Comparison of ENCODE assay signal across 8 cellular contexts in genomic region chr1:23558872-23559135, GRCh38. TPM values are rescaled to one million over a fixed set of nuclear protein-coding genes. Genes with fewer than 3 reads are reported as not detected.
DNase-seq lines count a peak whose midpoint lies in the region; ATAC-seq, FAIRE-seq and TF ChIP-seq lines count a peak whose summit lies in the region.

No MANE protein-coding gene starts in this region.

- H4K8ac ChIP-seq in mesendoderm (ENCODE audit: low read depth, low read length), result no peak overlapping the region

- H3K27me3 ChIP-seq in GM12878 (replicated peaks in 1 of 2; ENCODE audit: control insufficient read depth in 2 of 2, insufficient read depth in 2 of 2, low read length in 1 of 2) (no peaks in the 10 kb centered on the region), mesendoderm (ENCODE audit: insufficient read depth, low read length, poor library complexity) (no peaks in the 10 kb centered on the region), aorta (ENCODE audit: control insufficient read depth in 1 of 2, insufficient read depth in 2 of 2, low read length in 1 of 2) (no peaks in the 10 kb centered on the region)

- intact Hi-C loops in GM12878 (cut with micrococcal nuclease; ENCODE audit: unreplicated experiment) (loop anchor here (1.0 to 5.0 kb wide), 3 partner anchors 15 to 42 kb away; no protein-coding TSS in a partner anchor), aorta (cut with DNase I) (loop anchor here in 1 of 2 donors (2.0 kb wide), 1 partner anchor 18 kb away; no protein-coding TSS in a partner anchor)

- peak overlapping the region; percentile 97 for H3K56ac ChIP-seq in mesendoderm (ENCODE audit: low read length)

- peak overlapping the region; percentile 13 for H3K18ac ChIP-seq in mesendoderm (ENCODE audit: low read length)

- H3K9ac ChIP-seq in GM12878 (ENCODE audit: control insufficient read depth, insufficient read depth, low read length), result peak overlapping the region; percentile 89
- H3K9ac ChIP-seq in mesendoderm (ENCODE audit: low read length), result peak overlapping the region; percentile 99

- H3K9me3 ChIP-seq in GM12878 (replicated peaks; ENCODE audit: control insufficient read depth, insufficient read depth, low read length) (no peaks in the 10 kb centered on the region), aorta (ENCODE audit: control insufficient read depth, low read length) (no peaks in the 10 kb centered on the region)

- no TSS peak for BruUV-seq in GM12878 (replicated peaks; lab: Mats Ljungman, UMichigan)

- RAD21 ChIA-PET in GM12878 (lab: Charles Lee; ENCODE audit: unreplicated experiment), result interaction anchor here (1.0 to 21.6 kb wide), 10 partner anchors 10 to 78 kb away, joined by 3 to 561 read pairs (median 9); no protein-coding TSS in a partner anchor

- no peak for FAIRE-seq in GM12878 (lab: Jason Lieb, UNC)

- ATAC-seq in GM12878 (no peak), aorta (ENCODE audit: low FRiP score) (no peak), GM21423 (IDR thresholded peaks at IDR 0.05; ENCODE audit: unreplicated experiment) (no peak)

- no peaks in the 10 kb centered on the region for H3K36me3 ChIP-seq in GM12878 (ENCODE audit: control insufficient read depth in 2 of 2, insufficient read depth in 2 of 2, low read length in 1 of 2)
- peaks cover 3% of the 10 kb centered on the region for H3K36me3 ChIP-seq in mesendoderm (ENCODE audit: control insufficient read depth, insufficient read depth, low read length)
- H3K36me3 ChIP-seq in aorta (ENCODE audit: control insufficient read depth in 1 of 2, insufficient read depth in 2 of 2, low read length in 1 of 2), result no peaks in the 10 kb centered on the region

- SMC1A ChIA-PET in GM12878 (lab: Charles Lee; ENCODE audit: uncharacterized antibody, unreplicated experiment), result interaction anchor here (0.9 to 10.6 kb wide), 14 partner anchors 10 to 78 kb away, joined by 3 to 216 read pairs (median 6); no protein-coding TSS in a partner anchor

- peak; percentile 41 for DNase-seq in stimulated activated CD4-positive, alpha-beta T cell treated with anti-CD3 and anti-CD28 coated beads, Interleukin-15, amount 100 ng/mL, for 24 hours
- no peak for DNase-seq in stimulated activated CD4-positive, alpha-beta T cell treated with anti-CD3 and anti-CD28 coated beads, Interleukin-4, amount 100 ng/mL, for 24 hours
- DNase-seq in GM12878 (ENCODE audit: low read depth, low spot score), result no peak
- DNase-seq in mesendoderm, result no peak
- no peak for DNase-seq in aorta
- no peak for DNase-seq in NCI-H1105 (lab: John Stamatoyannopoulos, UW)
- no peak for DNase-seq in NCI-H2171 (lab: John Stamatoyannopoulos, UW)

- H3K27ac ChIP-seq in GM12878 (ENCODE audit: control insufficient read depth, insufficient read depth) (peak overlapping the region; percentile 90), mesendoderm (ENCODE audit: low read depth, low read length) (peak overlapping the region; percentile 89), aorta (ENCODE audit: low read depth in 1 of 2, low read length in 2 of 2) (peak overlapping the region; percentile 71 to 83)

- TF ChIP-seq POLR2A in GM12878 (IDR thresholded peaks at IDR 0.05; ENCODE audit: low read depth, low read length), result no peak

- peak overlapping the region; percentile 12; the same call in 1 of the 2 replicates for H2AFZ ChIP-seq in GM12878 (ENCODE audit: control insufficient read depth, low read depth, low read length)

- H4K20me1 ChIP-seq in GM12878 (ENCODE audit: control insufficient read depth, insufficient read depth), result no peaks in the 10 kb centered on the region

- TF ChIP-seq RAD21 in GM12878 (IDR thresholded peaks at IDR 0.05; ENCODE audit: insufficient read depth, low read depth, low read length), result no peak

- H3K79me1 ChIP-seq in mesendoderm (ENCODE audit: low read length), result peaks cover 2% of the 10 kb centered on the region

- H3K4me1 ChIP-seq in GM12878 (ENCODE audit: control insufficient read depth, insufficient read depth, low read length) (peaks cover 50% of the 10 kb centered on the region), mesendoderm (ENCODE audit: control insufficient read depth, low read depth, low read length) (peaks cover 17% of the 10 kb centered on the region), aorta (ENCODE audit: control insufficient read depth in 1 of 2, insufficient read depth in 2 of 2, low read length in 2 of 2) (peaks cover 0 to 2% of the 10 kb centered on the region in 2 donors)

- no peak overlapping the region for H2BK120ac ChIP-seq in mesendoderm (ENCODE audit: low read depth, low read length)

- H2AK5ac ChIP-seq in mesendoderm (ENCODE audit: low read length), result no peak overlapping the region

- in situ Hi-C loops in GM12878 (cut with MboI), result no loop called here

- peak overlapping the region; percentile 28 for H2BK5ac ChIP-seq in mesendoderm (ENCODE audit: low read length)

- POLR2A ChIA-PET in GM12878 (lab: Charles Lee), result interaction anchor here (0.6 to 9.2 kb wide), 17 partner anchors 9 to 266 kb away, joined by 3 to 206 read pairs (median 6); partner anchors contain the start of gene HMGCL

- H3K4me2 ChIP-seq in GM12878 (ENCODE audit: control insufficient read depth, insufficient read depth), result peak overlapping the region; percentile 92
- H3K4me2 ChIP-seq in mesendoderm (ENCODE audit: low read length), result peak overlapping the region; percentile 65

- TF ChIP-seq CTCF in GM12878 (IDR thresholded peaks at IDR 0.05 in 2 of 3, conservative IDR thresholded peaks at IDR 0.05 in 1 of 3; ENCODE audit: control insufficient read depth in 2 of 3, extremely low read depth in 1 of 3, insufficient read depth in 1 of 3, low read depth in 3 of 3, low read length in 3 of 3), result no peak

- peaks cover 19% of the 10 kb centered on the region for H3K79me2 ChIP-seq in GM12878 (ENCODE audit: control insufficient read depth, insufficient read depth, low read length)
- H3K79me2 ChIP-seq in mesendoderm (ENCODE audit: control insufficient read depth, insufficient read depth, low read length), result peaks cover 20% of the 10 kb centered on the region

- no peak for TF ChIP-seq EP300 in GM12878 (IDR thresholded peaks at IDR 0.05; ENCODE audit: borderline replicate concordance in 1 of 2, control insufficient read depth in 1 of 2, low read depth in 2 of 2, low read length in 2 of 2)

- H3K4me3 ChIP-seq in GM12878 (peak overlapping the region; percentile 96), mesendoderm (ENCODE audit: low read length) (peak overlapping the region; percentile 98), aorta (ENCODE audit: low read length in 2 of 2) (peak overlapping the region; percentile 93 to 99)

- H2BK15ac ChIP-seq in mesendoderm (replicated peaks; ENCODE audit: low read depth), result no peak overlapping the region

- H4K5ac ChIP-seq in mesendoderm (ENCODE audit: low read length), result no peak overlapping the region

- H3K4ac ChIP-seq in mesendoderm (ENCODE audit: low read depth, low read length), result no peak overlapping the region

- WGBS in GM12878 (ENCODE audit: insufficient coverage, insufficient replicate concordance, low lambda C conversion rate, missing lambda C conversion rate), result 1% methylated on average over 14 of the region's 14 CpGs
- WGBS in mesendoderm (ENCODE audit: extremely low coverage, insufficient coverage, low lambda C conversion rate), result no CpG with 5 or more reads among the region's 14 CpGs
- 0% methylated on average over 14 of the region's 14 CpGs for WGBS in aorta, 2 donors

- H3K23ac ChIP-seq in mesendoderm (ENCODE audit: low read length), result peak overlapping the region; percentile 97

- CTCF ChIA-PET in GM12878 (lab: Yijun Ruan, JAX), result interaction anchor here (1.0 to 24.4 kb wide), 10 partner anchors 8 to 193 kb away, joined by 3 to 959 read pairs (median 4); no protein-coding TSS in a partner anchor

RNA-seq across cellular contexts. Expression of gene ID3, which starts 0.5 kb away (rescaled TPM):
- total RNA-seq in GM12878 (2013; cell fraction: nucleolus; rRNA removed), result 69.8 and 72.4 TPM in 2 replicates
- total RNA-seq in GM12878 (2014; rRNA removed), result 403 and 449 TPM in 2 replicates
- 129 and 136 TPM in 2 replicates for total RNA-seq in GM12878 (2014; rRNA removed; fragmentation: Illumina TruSeq; extraction: Trizol)
- 278 and 285 TPM in 2 replicates for total RNA-seq in GM12878 (2021)
- polyA plus RNA-seq in GM12878 (2011; ENCODE audit: low read depth), result 28.8 TPM
- 33.6 and 44.0 TPM in 2 replicates for polyA plus RNA-seq in GM12878 (2011; rRNA removed)
- polyA plus RNA-seq in GM12878 (2011; cell fraction: cytosol; rRNA removed), result 121 and 124 TPM in 2 replicates
- 76.0 and 85.6 TPM in 2 replicates for polyA plus RNA-seq in GM12878 (2011; cell fraction: nucleus; rRNA removed)
- 61.0 and 127 TPM in 2 replicates for polyA plus RNA-seq in GM12878 (2012)
- polyA plus RNA-seq in GM12878 (2014; fragmentation: Illumina TruSeq; extraction: Trizol), result 44.0 and 122 TPM in 2 replicates
- 100 to 1,000 TPM in 1 of 2 experiments, 10 to 100 TPM in 1; 42.7 to 104 TPM for polyA plus RNA-seq in GM12878 (2014; fragmentation: Nextera tagmentation; extraction: Ambion mirVana)
- 389 and 394 TPM in 2 replicates for polyA plus RNA-seq in GM12878 (2014; rRNA removed)
- polyA plus RNA-seq in GM12878 (2016; fragmentation: Nextera tagmentation; extraction: Ambion mirVana), result 100 to 1,000 TPM; 459 to 475 TPM
- 19.2 and 51.3 TPM in 2 replicates for polyA minus RNA-seq in GM12878 (2011; rRNA and poly(A)+ RNA removed)
- polyA minus RNA-seq in GM12878 (2011; cell fraction: cytosol; rRNA and poly(A)+ RNA removed), result 35.9 and 41.3 TPM in 2 replicates
- polyA minus RNA-seq in GM12878 (2011; cell fraction: nucleus; rRNA and poly(A)+ RNA removed), result 76.6 and 97.0 TPM in 2 replicates
- 209 TPM for polyA plus RNA-seq in mesendoderm (2013, experiment 1 of 2)
- polyA plus RNA-seq in mesendoderm (2013, experiment 2 of 2), result 208 TPM
- 100 to 1,000 TPM; 368 to 390 TPM for total RNA-seq in aorta
- 100 to 1,000 TPM; 349 to 603 TPM for polyA plus RNA-seq in aorta

RNA-seq across cellular contexts. Expression of gene E2F2, which starts 27.8 kb away (rescaled TPM):
- total RNA-seq in GM12878 (2013; cell fraction: nucleolus; rRNA removed), result 14.2 and 14.7 TPM in 2 replicates
- 23.7 and 24.6 TPM in 2 replicates for total RNA-seq in GM12878 (2014; rRNA removed)
- total RNA-seq in GM12878 (2014; rRNA removed; fragmentation: Illumina TruSeq; extraction: Trizol), result 13.4 and 14.7 TPM in 2 replicates
- total RNA-seq in GM12878 (2021), result 24.0 and 27.2 TPM in 2 replicates
- 3.7 TPM for polyA plus RNA-seq in GM12878 (2011; ENCODE audit: low read depth)
- polyA plus RNA-seq in GM12878 (2011; rRNA removed), result 2.3 and 3.8 TPM in 2 replicates
- polyA plus RNA-seq in GM12878 (2011; cell fraction: cytosol; rRNA removed), result 5.3 and 5.9 TPM in 2 replicates
- polyA plus RNA-seq in GM12878 (2011; cell fraction: nucleus; rRNA removed), result 6.6 and 13.6 TPM in 2 replicates
- polyA plus RNA-seq in GM12878 (2012), result 3.7 and 5.5 TPM in 2 replicates
- 9.0 and 14.5 TPM in 2 replicates for polyA plus RNA-seq in GM12878 (2014; fragmentation: Illumina TruSeq; extraction: Trizol)
- 1 to 10 TPM; 4.3 to 4.6 TPM for polyA plus RNA-seq in GM12878 (2014; fragmentation: Nextera tagmentation; extraction: Ambion mirVana)
- polyA plus RNA-seq in GM12878 (2014; rRNA removed), result 10.4 and 12.2 TPM in 2 replicates
- polyA plus RNA-seq in GM12878 (2016; fragmentation: Nextera tagmentation; extraction: Ambion mirVana), result 10 to 100 TPM; 17.5 to 18.0 TPM
- 6.4 and 10.4 TPM in 2 replicates for polyA minus RNA-seq in GM12878 (2011; rRNA and poly(A)+ RNA removed)
- polyA minus RNA-seq in GM12878 (2011; cell fraction: cytosol; rRNA and poly(A)+ RNA removed), result 4.5 and 6.9 TPM in 2 replicates
- polyA minus RNA-seq in GM12878 (2011; cell fraction: nucleus; rRNA and poly(A)+ RNA removed), result 4.4 and 8.8 TPM in 2 replicates
- polyA plus RNA-seq in mesendoderm (2013, experiment 1 of 2), result 2.1 TPM
- polyA plus RNA-seq in mesendoderm (2013, experiment 2 of 2), result 1.8 TPM
- under 1 TPM; 0.42 to 0.96 TPM for total RNA-seq in aorta
- polyA plus RNA-seq in aorta, result under 1 TPM in 1 of 2 donors, not detected in 1; 0.50 TPM

Comparison
In these comparisons a context has a peak if more than half of its experiments do, and no peak if none do; other contexts are left out.
1. RNA of gene E2F2, which starts 27.8 kb away (total RNA-seq): 13.4 to 27.2 TPM in GM12878; 0.42 to 0.96 TPM in aorta; every median in the first group is over 4 times any median in the second.
2. Peak in every context shown above with its lines, with median percentiles within 50 percentile points of each other: H3K27ac ChIP-seq and H3K4me3 ChIP-seq.